22 cellular contexts compared by ENCODE assay signal in the genomic region with DNA sequence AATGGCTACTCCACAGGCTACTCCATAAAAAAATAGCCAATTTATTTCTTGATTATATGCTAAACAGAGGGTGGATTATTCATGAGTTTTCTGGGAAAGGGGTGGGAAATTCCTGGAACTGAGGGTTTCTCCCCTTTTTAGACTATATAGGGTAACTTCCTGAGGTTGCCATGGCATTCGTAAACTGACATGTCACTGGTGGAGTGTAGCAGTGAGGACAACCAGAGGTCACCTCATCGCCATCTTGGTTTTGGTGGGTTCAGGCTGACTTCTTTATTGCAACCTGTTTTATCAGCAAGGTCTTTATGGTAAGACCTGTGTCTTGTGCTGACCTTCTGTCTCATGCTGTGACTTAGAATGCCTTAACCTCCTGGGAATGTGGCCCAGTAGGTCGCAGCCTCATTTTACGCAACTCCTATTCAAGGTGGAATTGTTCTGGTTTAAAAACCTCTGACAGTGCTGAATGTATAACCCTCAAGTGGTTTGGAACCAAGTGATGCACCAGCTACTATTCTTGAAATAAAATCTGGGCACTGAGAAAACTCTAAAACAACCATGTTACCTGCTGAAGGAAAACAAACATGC. TPM values are rescaled to one million over a fixed set of nuclear protein-coding genes. Genes with fewer than 3 reads are reported as not detected.
DNase-seq lines count a peak whose midpoint lies in the region; ATAC-seq, FAIRE-seq and TF ChIP-seq lines count a peak whose summit lies in the region.
"Had no signal": no experiment of that assay in that cellular context is flagged by ENCODE, and none has a peak within 500 bp of the region (broad histone marks: within the 10 kb centered on the region; RNA-seq: fewer than 3 reads in every experiment).

No MANE protein-coding gene starts in this region.

- H3F3A ChIP-seq in GM23338 (replicated peaks; ENCODE audit: low read depth) (no peaks in the 10 kb centered on the region), neural progenitor cell (ENCODE audit: low read depth) (peaks cover 4% of the 10 kb centered on the region)

- BruUV-seq in K562 (replicated peaks; lab: Mats Ljungman, UMichigan): no TSS peak

- CTCF ChIA-PET in K562 (lab: Yijun Ruan, JAX; ENCODE audit: low intra/inter-chr PET ratio): no interaction called here

- DNase-seq in GM23338 (ENCODE audit: low spot score) (peak; percentile 31), K562 (ENCODE audit: extremely low read depth in 1 of 4, low spot score in 3 of 4) (peak in 1 of 4 experiments; percentile 17), neural progenitor cell (ENCODE audit: low spot score) (peak; percentile 3), NCI-H82 (lab: John Stamatoyannopoulos, UW) (no peak), inferior parietal cortex (ENCODE audit: extremely low spot score) (no peak)
- DNase-seq in activated naive CD8-positive, alpha-beta T cell treated with anti-CD3 and anti-CD28 coated beads, Interleukin-2, amount 50 U/mL, for 24 hours: no peak
- DNase-seq: ACHN; BE2C; C1 segment of cervical spinal cord; CD4-positive, CD25-positive, alpha-beta regulatory T cell; DMS153; DMS79; GM23248 had no signal

- no peaks in the 10 kb centered on the region for H3K27me3 Mint-ChIP-seq in GM23338 (ENCODE audit: insufficient read depth, low read depth, poor library complexity)
- H3K27me3 Mint-ChIP-seq in neural progenitor cell (ENCODE audit: insufficient read depth, low read depth): peaks cover 3% of the 10 kb centered on the region
- no peaks in the 10 kb centered on the region for H3K27me3 Mint-ChIP-seq in activated naive CD8-positive, alpha-beta T cell treated with anti-CD3 and anti-CD28 coated beads, Interleukin-2, amount 50 U/mL, for 24 hours
- H3K27me3 Mint-ChIP-seq: CD4-positive, CD25-positive, alpha-beta regulatory T cell had no signal

- H3K9me2 ChIP-seq in GM23338 (ENCODE audit: insufficient read depth): no peaks in the 10 kb centered on the region

- POLR2A ChIA-PET in K562 (lab: Yijun Ruan, JAX): no interaction called here

- ATAC-seq in GM23338 (no peak; the same call in 2 of the 3 replicates), K562 (no peak), GM18498 (IDR thresholded peaks at IDR 0.05; ENCODE audit: unreplicated experiment) (no peak)
- no peak for ATAC-seq in activated naive CD8-positive, alpha-beta T cell treated with anti-CD3 and anti-CD28 coated beads, Interleukin-2, amount 50 U/mL, for 24 hours
- ATAC-seq: GM12878, HepG2 had no signal

- no peaks in the 10 kb centered on the region for H3K9me1 ChIP-seq in K562 (ENCODE audit: control insufficient read depth, insufficient read depth, low read length)

- H3K9me3 Mint-ChIP-seq in GM23338 (no peaks in the 10 kb centered on the region), neural progenitor cell (no peaks in the 10 kb centered on the region)
- H3K9me3 Mint-ChIP-seq in activated naive CD8-positive, alpha-beta T cell treated with anti-CD3 and anti-CD28 coated beads, Interleukin-2, amount 50 U/mL, for 24 hours: no peaks in the 10 kb centered on the region
- H3K9me3 Mint-ChIP-seq: CD4-positive, CD25-positive, alpha-beta regulatory T cell; IgD-negative memory B cell had no signal

- no peak overlapping the region for H3K27ac ChIP-seq in GM23338 (ENCODE audit: low read depth)
- H3K27ac ChIP-seq in K562 (ENCODE audit: extremely low read depth, low read depth, low read length): no peak overlapping the region; the same call in 2 of the 3 replicates
- H3K27ac ChIP-seq in neural progenitor cell: no peak overlapping the region
- H3K27ac ChIP-seq: GM23248, KMS-11 had no signal

- H3K27ac Mint-ChIP-seq in GM23338: no peak overlapping the region
- H3K27ac Mint-ChIP-seq in neural progenitor cell: no peak overlapping the region
- H3K27ac Mint-ChIP-seq in activated naive CD8-positive, alpha-beta T cell treated with anti-CD3 and anti-CD28 coated beads, Interleukin-2, amount 50 U/mL, for 24 hours: no peak overlapping the region
- H3K27ac Mint-ChIP-seq: IgD-negative memory B cell had no signal

- no peak for TF ChIP-seq CTCF in GM23338 (conservative IDR thresholded peaks at IDR 0.05; ENCODE audit: low read depth in 2 of 2)
- TF ChIP-seq CTCF in K562 (IDR thresholded peaks at IDR 0.05 in 2 of 3, conservative IDR thresholded peaks at IDR 0.05 in 1 of 3; ENCODE audit: insufficient read depth in 2 of 3, low read depth in 1 of 3, low read length in 3 of 3): no peak
- no peak for TF ChIP-seq CTCF in neural progenitor cell (IDR thresholded peaks at IDR 0.05)

- in situ Hi-C loops in K562 (cut with MboI): no loop called here

- H3K4me3 ChIP-seq in GM23338: no peak overlapping the region
- no peak overlapping the region for H3K4me3 ChIP-seq in K562
- H3K4me3 ChIP-seq in neural progenitor cell: no peak overlapping the region
- H3K4me3 ChIP-seq: GM12878, GM23248, HAP-1 had no signal

- H3K4me1 ChIP-seq in GM23338 (ENCODE audit: insufficient read depth) (peaks cover 5% of the 10 kb centered on the region), K562 (replicated peaks in 1 of 2; ENCODE audit: control insufficient read depth in 2 of 2, insufficient read depth in 2 of 2, low read length in 2 of 2) (no peaks in the 10 kb centered on the region; a peak in 1 of 5 replicates), neural progenitor cell (peaks cover 12% of the 10 kb centered on the region)
- H3K4me1 ChIP-seq: BE2C had no signal

- H3K9me3 ChIP-seq in K562 (replicated peaks; ENCODE audit: control insufficient read depth, insufficient read depth, low read depth, low read length): no peaks in the 10 kb centered on the region
- no peaks in the 10 kb centered on the region for H3K9me3 ChIP-seq in neural progenitor cell (ENCODE audit: low read depth)
- H3K9me3 ChIP-seq: BE2C, HAP-1 had no signal

- H3K36me3 Mint-ChIP-seq in GM23338 (ENCODE audit: low read depth) (no peaks in the 10 kb centered on the region), neural progenitor cell (no peaks in the 10 kb centered on the region)
- no peaks in the 10 kb centered on the region for H3K36me3 Mint-ChIP-seq in activated naive CD8-positive, alpha-beta T cell treated with anti-CD3 and anti-CD28 coated beads, Interleukin-2, amount 50 U/mL, for 24 hours (ENCODE audit: low read depth)
- H3K36me3 Mint-ChIP-seq: CD4-positive, CD25-positive, alpha-beta regulatory T cell; IgD-negative memory B cell had no signal

- H3K9ac ChIP-seq in K562 (ENCODE audit: insufficient read depth in 1 of 2, low read depth in 2 of 2, low read length in 2 of 2): no peak overlapping the region
- no peak overlapping the region for H3K9ac ChIP-seq in neural progenitor cell
- H3K9ac ChIP-seq: GM23248, KMS-11 had no signal

- no peak for FAIRE-seq in K562 (lab: Jason Lieb, UNC)
- FAIRE-seq: GM12878, GM18507, HepG2 had no signal

- H4K20me1 ChIP-seq in GM23338 (replicated peaks; ENCODE audit: insufficient read depth) (no peaks in the 10 kb centered on the region), K562 (replicated peaks; ENCODE audit: control insufficient read depth, insufficient read depth, low read length) (no peaks in the 10 kb centered on the region), neural progenitor cell (ENCODE audit: low read depth) (no peaks in the 10 kb centered on the region)

- no peak for TF ChIP-seq EP300 in K562 (IDR thresholded peaks at IDR 0.05; ENCODE audit: low read length)

- H3K4me2 ChIP-seq in GM23338: no peak overlapping the region
- no peak overlapping the region for H3K4me2 ChIP-seq in K562 (ENCODE audit: insufficient read depth, low read length)
- no peak overlapping the region for H3K4me2 ChIP-seq in neural progenitor cell
- H3K4me2 ChIP-seq: KMS-11 had no signal

- no peaks in the 10 kb centered on the region for H3K79me2 ChIP-seq in GM23338 (replicated peaks; ENCODE audit: insufficient read depth)
- no peaks in the 10 kb centered on the region for H3K79me2 ChIP-seq in K562 (ENCODE audit: control insufficient read depth, insufficient read depth, low read length)
- no peaks in the 10 kb centered on the region for H3K79me2 ChIP-seq in neural progenitor cell (ENCODE audit: low read depth)

- TF ChIP-seq RAD21 in K562 (CRISPR knock-in tag; conservative IDR thresholded peaks at IDR 0.05 in 1 of 2, IDR thresholded peaks at IDR 0.05 in 1 of 2): no peak

- no peaks in the 10 kb centered on the region for H3K27me3 ChIP-seq in GM23338 (ENCODE audit: insufficient read depth)
- no peaks in the 10 kb centered on the region for H3K27me3 ChIP-seq in K562 (ENCODE audit: control insufficient read depth in 2 of 2, insufficient read depth in 2 of 2, low read length in 2 of 2)
- H3K27me3 ChIP-seq in neural progenitor cell: no peaks in the 10 kb centered on the region
- H3K27me3 ChIP-seq: BE2C had no signal

- TF ChIP-seq POLR2A in K562 (conservative IDR thresholded peaks at IDR 0.05): no peak

- WGBS in K562 (ENCODE audit: insufficient coverage, low coverage, missing lambda C conversion rate): 45% methylated on average over 4 of the region's 4 CpGs

- H3K36me3 ChIP-seq in GM23338 (ENCODE audit: insufficient read depth): no peaks in the 10 kb centered on the region
- H3K36me3 ChIP-seq in K562 (ENCODE audit: control insufficient read depth, insufficient read depth, low read length): no peaks in the 10 kb centered on the region
- H3K36me3 ChIP-seq in neural progenitor cell: no peaks in the 10 kb centered on the region
- H3K36me3 ChIP-seq: BE2C, HAP-1 had no signal

- intact Hi-C loops in K562 (cut with micrococcal nuclease): no loop called here

- H3K4me3 Mint-ChIP-seq in GM23338 (no peak overlapping the region), neural progenitor cell (no peak overlapping the region)
- no peak overlapping the region for H3K4me3 Mint-ChIP-seq in activated naive CD8-positive, alpha-beta T cell treated with anti-CD3 and anti-CD28 coated beads, Interleukin-2, amount 50 U/mL, for 24 hours
- H3K4me3 Mint-ChIP-seq: CD4-positive, CD25-positive, alpha-beta regulatory T cell; IgD-negative memory B cell had no signal

- H2AFZ ChIP-seq in GM23338 (no peak overlapping the region), K562 (ENCODE audit: low read depth, low read length) (0 out of 2 replicates have a peak overlapping the region, but pooled peaks have one; percentile 17), neural progenitor cell (replicated peaks) (no peak overlapping the region)
- H2AFZ ChIP-seq: GM23248 had no signal

- H3K4me1 Mint-ChIP-seq in GM23338: peaks cover 6% of the 10 kb centered on the region
- no peaks in the 10 kb centered on the region for H3K4me1 Mint-ChIP-seq in neural progenitor cell
- H3K4me1 Mint-ChIP-seq in activated naive CD8-positive, alpha-beta T cell treated with anti-CD3 and anti-CD28 coated beads, Interleukin-2, amount 50 U/mL, for 24 hours: no peaks in the 10 kb centered on the region
- H3K4me1 Mint-ChIP-seq: CD4-positive, CD25-positive, alpha-beta regulatory T cell; IgD-negative memory B cell had no signal

RNA-seq across cellular contexts. Expression of gene C12orf56, which starts 27.7 kb away (rescaled TPM):
- 4.6 and 9.3 TPM in 2 replicates for total RNA-seq in GM23338 (2014; rRNA removed; shearing (Covaris generic))
- polyA plus RNA-seq in GM23338 (2016; fragmentation: Nextera tagmentation; extraction: Ambion mirVana): 6.4 and 8.1 TPM in 2 replicates
- total RNA-seq in K562 (2011; cell fraction: chromatin; rRNA removed; ENCODE audit: low replicate concordance): 0.69 and 1.3 TPM in 2 replicates
- 0.26 TPM in 1 of 2 replicates, not detected in the other for total RNA-seq in K562 (2011; cell fraction: nucleolus; rRNA removed)
- total RNA-seq in K562 (2011; cell fraction: nucleoplasm; rRNA removed): 0.29 TPM in 1 of 2 replicates, not detected in the other
- total RNA-seq in K562 (2014; rRNA removed): 0.49 and 1.00 TPM in 2 replicates
- total RNA-seq in K562 (2014; rRNA removed; fragmentation: Illumina TruSeq; extraction: Trizol): 1.2 and 1.4 TPM in 2 replicates
- 1.0 and 1.2 TPM in 2 replicates for total RNA-seq in K562 (2015; rRNA removed; fragmentation: Illumina TruSeq; extraction: Trizol)
- total RNA-seq in K562 (2021): 0.40 and 0.98 TPM in 2 replicates
- 0.51 and 0.84 TPM in 2 replicates for polyA plus RNA-seq in K562 (2011; rRNA removed)
- polyA plus RNA-seq in K562 (2011; cell fraction: cytosol; rRNA removed): 0.27 and 0.57 TPM in 2 replicates
- 0.14 and 0.55 TPM in 2 replicates for polyA plus RNA-seq in K562 (2011; cell fraction: nucleus; rRNA removed)
- 1.7 and 4.0 TPM in 2 replicates for polyA plus RNA-seq in K562 (2012)
- polyA plus RNA-seq in K562 (2014; fragmentation: Illumina TruSeq; extraction: Trizol): 0.96 and 1.2 TPM in 2 replicates
- 1 to 10 TPM; 3.2 to 4.8 TPM for polyA plus RNA-seq in K562 (2014; fragmentation: Nextera tagmentation; extraction: Ambion mirVana)
- 1.7 and 2.6 TPM in 2 replicates for polyA plus RNA-seq in K562 (2014; rRNA removed)
- 0.15 and 0.39 TPM in 2 replicates for polyA minus RNA-seq in K562 (2011; rRNA and poly(A)+ RNA removed)
- not detected in 2 replicates for polyA minus RNA-seq in K562 (2011; cell fraction: cytosol; rRNA and poly(A)+ RNA removed)
- polyA minus RNA-seq in K562 (2011; cell fraction: nucleus; rRNA and poly(A)+ RNA removed): 0.11 and 0.13 TPM in 2 replicates
- 1.3 and 4.2 TPM in 2 replicates for total RNA-seq in neural progenitor cell (ENCODE audit: low replicate concordance)
- total RNA-seq: A172, Daoy, GM12878, HepG2 had no signal
- polyA plus RNA-seq: CD4-positive, CD25-positive, alpha-beta regulatory T cell; GM12878; IgD-negative memory B cell had no signal

RNA-seq across cellular contexts. Expression of gene XPOT, which starts 41.4 kb away (rescaled TPM):
- total RNA-seq in GM23338 (2014; rRNA removed; shearing (Covaris generic)): 139 and 145 TPM in 2 replicates
- polyA plus RNA-seq in GM23338 (2016; fragmentation: Nextera tagmentation; extraction: Ambion mirVana) (53.6 and 58.7 TPM in 2 replicates), K562 (2011; rRNA removed) (192 TPM in 2 replicates), K562 (2014; fragmentation: Illumina TruSeq; extraction: Trizol) (120 and 159 TPM in 2 replicates), K562 (2014; fragmentation: Nextera tagmentation; extraction: Ambion mirVana) (10 to 100 TPM; 26.2 to 35.8 TPM), K562 (2014; rRNA removed) (90.8 and 91.8 TPM in 2 replicates)
- total RNA-seq in K562 (2011; cell fraction: chromatin; rRNA removed; ENCODE audit: low replicate concordance): 187 and 428 TPM in 2 replicates
- total RNA-seq in K562 (2011; cell fraction: nucleolus; rRNA removed): 80.2 and 98.4 TPM in 2 replicates
- total RNA-seq in K562 (2011; cell fraction: nucleoplasm; rRNA removed): 152 and 159 TPM in 2 replicates
- total RNA-seq in K562 (2014; rRNA removed) (74.7 and 81.5 TPM in 2 replicates), K562 (2014; rRNA removed; fragmentation: Illumina TruSeq; extraction: Trizol) (123 and 136 TPM in 2 replicates), K562 (2015; rRNA removed; fragmentation: Illumina TruSeq; extraction: Trizol) (89.5 and 102 TPM in 2 replicates), K562 (2021) (141 and 144 TPM in 2 replicates), neural progenitor cell (ENCODE audit: low replicate concordance) (72.5 and 109 TPM in 2 replicates)
- polyA plus RNA-seq in K562 (2011; cell fraction: cytosol; rRNA removed): 29.9 and 68.5 TPM in 2 replicates
- polyA plus RNA-seq in K562 (2011; cell fraction: nucleus; rRNA removed): 105 and 267 TPM in 2 replicates
- 63.2 and 128 TPM in 2 replicates for polyA plus RNA-seq in K562 (2012)
- polyA minus RNA-seq in K562 (2011; rRNA and poly(A)+ RNA removed): 159 and 207 TPM in 2 replicates
- 66.8 and 87.7 TPM in 2 replicates for polyA minus RNA-seq in K562 (2011; cell fraction: cytosol; rRNA and poly(A)+ RNA removed)
- 61.0 and 145 TPM in 2 replicates for polyA minus RNA-seq in K562 (2011; cell fraction: nucleus; rRNA and poly(A)+ RNA removed)

Comparison
In these comparisons a context has a peak if more than half of its experiments do, and no peak if none do; other contexts are left out.
1. DNase-seq: peak in GM23338 (single experiment) and neural progenitor cell (single experiment); none in activated naive CD8-positive, alpha-beta T cell treated with anti-CD3 and anti-CD28 coated beads, Interleukin-2, amount 50 U/mL, for 24 hours (single experiment), NCI-H82 (single experiment) and inferior parietal cortex (single experiment).